ENCODE assay signal across 9 cellular contexts in genomic region chr2:191318037-191318728, GRCh38.
DNase-seq lines count a peak whose midpoint lies in the region; ATAC-seq, FAIRE-seq and TF ChIP-seq lines count a peak whose summit lies in the region.
"Had no signal": no experiment of that assay in that cellular context is flagged by ENCODE, and none has a peak within 500 bp of the region (broad histone marks: within the 10 kb centered on the region; RNA-seq: fewer than 3 reads in every experiment).

No MANE protein-coding gene starts in this region.

- FAIRE-seq in HTR-8/SVneo (lab: Jason Lieb, UNC) (no peak), GM19239 (lab: Jason Lieb, UNC) (no peak), urothelium cell line (lab: Jason Lieb, UNC) (no peak)

- peak overlapping the region; percentile 14; the same call in 1 of the 2 replicates for H2AFZ ChIP-seq in DND-41 (ENCODE audit: low read depth, low read length)

- H3K9ac ChIP-seq in DND-41 (ENCODE audit: low read depth, low read length) = no peak overlapping the region

- H3K27me3 ChIP-seq in DND-41 (ENCODE audit: insufficient read depth, low read length, poor library complexity) = no peaks in the 10 kb centered on the region

- peak overlapping the region in 6 of 8 donors; percentile 2 to 84 (median 34) for H3K4me3 Mint-ChIP-seq in naive B cell
- H3K4me3 Mint-ChIP-seq: naive thymus-derived CD4-positive, alpha-beta T cell had no signal

- peak overlapping the region; percentile 14; the same call in 1 of the 2 replicates for H3K4me2 ChIP-seq in DND-41 (ENCODE audit: insufficient read depth, low read length)

- TF ChIP-seq CTCF in DND-41 (IDR thresholded peaks at IDR 0.05; ENCODE audit: borderline replicate concordance, extremely low read depth, low read length, poor library complexity, severe bottlenecking) (no peak), fibroblast of mammary gland (conservative IDR thresholded peaks at IDR 0.05; ENCODE audit: control insufficient read depth, insufficient read depth, low read depth, low read length) (no peak)

- ATAC-seq in DND-41 (ENCODE audit: insufficient read depth, low read depth) (peak; percentile 61), naive B cell (ENCODE audit: low read depth in 2 of 2) (no peak), HG03175 (IDR thresholded peaks at IDR 0.05; ENCODE audit: unreplicated experiment) (no peak)
- ATAC-seq: naive thymus-derived CD4-positive, alpha-beta T cell had no signal

- peaks cover 56 to 93% (median 60%) of the 10 kb centered on the region in 3 donors for H3K4me1 Mint-ChIP-seq in naive B cell

- H3K4me3 ChIP-seq in DND-41 (ENCODE audit: low read depth in 1 of 2, low read length in 2 of 2) (no peak overlapping the region), fibroblast of mammary gland (ENCODE audit: control insufficient read depth, low read depth, low read length) (no peak overlapping the region)

- H3K36me3 ChIP-seq in DND-41 (ENCODE audit: insufficient read depth, low read length) = no peaks in the 10 kb centered on the region

- H3K4me1 ChIP-seq in DND-41 (ENCODE audit: insufficient read depth, low read length) = peaks cover 46% of the 10 kb centered on the region

- H3K36me3 Mint-ChIP-seq in naive B cell = no peaks in the 10 kb centered on the region

- no peaks in the 10 kb centered on the region for H3K79me2 ChIP-seq in DND-41 (ENCODE audit: insufficient read depth, low read length)

- peak; percentile 11 for DNase-seq in DND-41
- peak; percentile 38 for DNase-seq in OCI-M1 (lab: John Stamatoyannopoulos, UW)
- peak; percentile 82 for DNase-seq in fibroblast of mammary gland (ENCODE audit: low read depth)
- no peak for DNase-seq in naive B cell
- no peak for DNase-seq in HTR-8/SVneo (ENCODE audit: insufficient read length, low spot score)
- DNase-seq in GM19239 (ENCODE audit: insufficient read length, low spot score) = no peak
- no peak for DNase-seq in urothelium cell line (ENCODE audit: low spot score)
- DNase-seq: naive thymus-derived CD4-positive, alpha-beta T cell had no signal

- H4K20me1 ChIP-seq in DND-41 (ENCODE audit: insufficient read depth, low read length) = no peaks in the 10 kb centered on the region

- H3K27ac ChIP-seq in DND-41 (ENCODE audit: low read length) = peak overlapping the region; percentile 16

- H3K9me3 Mint-ChIP-seq in naive B cell = peaks cover 0 to 2% (median 0%) of the 10 kb centered on the region in 7 donors

- H3K9me3 ChIP-seq in DND-41 (ENCODE audit: insufficient read depth, low read length, severe bottlenecking) = no peaks in the 10 kb centered on the region

- no peaks in the 10 kb centered on the region for H3K27me3 Mint-ChIP-seq in naive B cell

- H3K27ac Mint-ChIP-seq in naive B cell = peak overlapping the region in 4 of 6 donors; percentile 30 to 93 (median 62)
- H3K27ac Mint-ChIP-seq: naive thymus-derived CD4-positive, alpha-beta T cell had no signal

Comparison
In these comparisons a context has a peak if more than half of its experiments do, and no peak if none do; other contexts are left out.
1. DNase-seq: peak in DND-41 (single experiment), OCI-M1 (single experiment) and fibroblast of mammary gland (single experiment); none in naive B cell (single experiment), HTR-8/SVneo (single experiment), GM19239 (single experiment) and urothelium cell line (single experiment).